14 cellular contexts compared by ENCODE assay signal in the genomic region with DNA sequence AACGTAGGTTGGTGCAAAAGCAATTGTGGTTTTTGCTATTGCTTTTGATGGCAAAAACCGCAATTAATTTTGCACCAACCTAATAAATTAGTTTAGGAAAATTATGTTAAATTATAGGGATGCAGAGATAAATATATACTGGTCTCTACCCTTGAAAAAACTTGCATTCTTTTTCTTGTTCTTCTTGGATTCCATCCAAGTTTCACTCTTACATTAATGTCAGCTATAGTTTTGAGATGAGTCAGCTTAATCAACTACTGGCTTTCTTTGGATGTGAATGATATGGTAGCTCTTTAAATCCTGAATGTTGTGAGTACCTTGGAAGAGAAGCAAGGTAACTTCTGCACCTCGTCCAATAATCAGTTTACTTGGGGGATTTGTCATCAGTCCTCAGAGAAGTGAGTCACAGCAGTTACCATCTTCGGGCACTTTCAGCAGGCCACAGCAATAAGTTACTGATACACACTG.
DNase-seq lines count a peak whose midpoint lies in the region; ATAC-seq and TF ChIP-seq lines count a peak whose summit lies in the region.
"Had no signal": no experiment of that assay in that cellular context is flagged by ENCODE, and none has a peak within 500 bp of the region (broad histone marks: within the 10 kb centered on the region; RNA-seq: fewer than 3 reads in every experiment).

No MANE protein-coding gene starts in this region.

- no peaks in the 10 kb centered on the region for H3F3A ChIP-seq in GM23248 (ENCODE audit: insufficient read depth)

- H3K4me2 ChIP-seq in GM23248 (ENCODE audit: unreplicated experiment): peak overlapping the region; percentile 16

- H4K20me1 ChIP-seq in GM23248 (ENCODE audit: insufficient read depth): no peaks in the 10 kb centered on the region

- ATAC-seq in left lobe of liver: no peak
- no peak for ATAC-seq in stimulated activated naive B cell treated with anti-CD40 and anti-IgM and Interleukin-4, amounts not matched to agents 10 μg/mL and 1 μg/mL and 100 μg/mL, for 72 hours (replicated peaks)
- ATAC-seq: natural killer cell, sciatic nerve had no signal

- H3K27ac Mint-ChIP-seq in stimulated activated naive B cell treated with anti-CD40 and anti-IgM and Interleukin-4, amounts not matched to agents 10 μg/mL and 1 μg/mL and 100 μg/mL, for 72 hours: no peak overlapping the region
- no peak overlapping the region for H3K27ac Mint-ChIP-seq in activated T-helper 1 cell treated with anti-CD3 and anti-CD28 coated beads, Interleukin-12 subunit alpha, Interleukin-12 subunit beta, Interleukin-2, Interleukin-4 antibody, amounts not matched to agents 30 ng/mL and 10 ng/mL and 1 ng/mL, durations not matched to agents 14 hours and 24 hours and 36 hours
- H3K27ac Mint-ChIP-seq: natural killer cell had no signal

- no peaks in the 10 kb centered on the region for H3K79me2 ChIP-seq in GM23248 (ENCODE audit: insufficient read depth)

- no peak overlapping the region for H3K4me3 Mint-ChIP-seq in stimulated activated naive B cell treated with anti-CD40 and anti-IgM and Interleukin-4, amounts not matched to agents 10 μg/mL and 1 μg/mL and 100 μg/mL, for 72 hours
- H3K4me3 Mint-ChIP-seq in activated T-helper 1 cell treated with anti-CD3 and anti-CD28 coated beads, Interleukin-12 subunit alpha, Interleukin-12 subunit beta, Interleukin-2, Interleukin-4 antibody, amounts not matched to agents 30 ng/mL and 10 ng/mL and 1 ng/mL, durations not matched to agents 14 hours and 24 hours and 36 hours: no peak overlapping the region
- H3K4me3 Mint-ChIP-seq: natural killer cell had no signal

- no peaks in the 10 kb centered on the region for H3K9me3 Mint-ChIP-seq in stimulated activated naive B cell treated with anti-CD40 and anti-IgM and Interleukin-4, amounts not matched to agents 10 μg/mL and 1 μg/mL and 100 μg/mL, for 72 hours
- H3K9me3 Mint-ChIP-seq in activated T-helper 1 cell treated with anti-CD3 and anti-CD28 coated beads, Interleukin-12 subunit alpha, Interleukin-12 subunit beta, Interleukin-2, Interleukin-4 antibody, amounts not matched to agents 30 ng/mL and 10 ng/mL and 1 ng/mL, durations not matched to agents 14 hours and 24 hours and 36 hours: no peaks in the 10 kb centered on the region
- H3K9me3 Mint-ChIP-seq: natural killer cell had no signal

- DNase-seq in AG10803 (ENCODE audit: low read depth) (peak; percentile 4), GM23248 (peak; percentile 38), RPMI7951 (ENCODE audit: low read depth) (peak; percentile 24), fibroblast of mammary gland (ENCODE audit: low read depth) (peak; percentile 34), left lobe of liver (ENCODE audit: low spot score) (no peak), NCI-H146 treated with DMSO at 0.1 percent for 48 hours (lab: John Stamatoyannopoulos, UW; ENCODE audit: unreplicated experiment) (no peak)
- no peak for DNase-seq in stimulated activated naive B cell treated with anti-CD40 and anti-IgM and Interleukin-4, amounts not matched to agents 10 μg/mL and 1 μg/mL and 100 μg/mL, for 72 hours
- DNase-seq in activated T-helper 1 cell treated with anti-CD3 and anti-CD28 coated beads, Interleukin-12 subunit alpha, Interleukin-12 subunit beta, Interleukin-2, Interleukin-4 antibody, amounts not matched to agents 30 ng/mL and 10 ng/mL and 1 ng/mL, durations not matched to agents 14 hours and 24 hours and 36 hours (ENCODE audit: low spot score): no peak
- DNase-seq: cortex of kidney, DMS79 treated with DMSO at 0.1 percent for 48 hours, natural killer cell, NCI-H446 treated with DMSO at 0.1 percent for 48 hours had no signal

- H3K27me3 ChIP-seq in GM23248 (replicated peaks; ENCODE audit: insufficient read depth): no peaks in the 10 kb centered on the region

- 60 to 63% methylated on average over 4 of the region's 4 CpGs for WGBS in GM23248 (ENCODE audit: low coverage in 1 of 2, low lambda C conversion rate in 2 of 2, missing lambda C conversion rate in 2 of 2), 2 experiments

- intact Hi-C loops in activated T-helper 1 cell treated with anti-CD3 and anti-CD28 coated beads, Interleukin-12 subunit alpha, Interleukin-12 subunit beta, Interleukin-2, Interleukin-4 antibody, amounts not matched to agents 30 ng/mL and 10 ng/mL and 1 ng/mL, durations not matched to agents 14 hours and 24 hours and 36 hours (cut with micrococcal nuclease): no loop called here

- in situ Hi-C loops in GM23248 (cut with MboI): no loop called here

- H3K36me3 Mint-ChIP-seq in stimulated activated naive B cell treated with anti-CD40 and anti-IgM and Interleukin-4, amounts not matched to agents 10 μg/mL and 1 μg/mL and 100 μg/mL, for 72 hours: no peaks in the 10 kb centered on the region
- no peaks in the 10 kb centered on the region for H3K36me3 Mint-ChIP-seq in activated T-helper 1 cell treated with anti-CD3 and anti-CD28 coated beads, Interleukin-12 subunit alpha, Interleukin-12 subunit beta, Interleukin-2, Interleukin-4 antibody, amounts not matched to agents 30 ng/mL and 10 ng/mL and 1 ng/mL, durations not matched to agents 14 hours and 24 hours and 36 hours (ENCODE audit: low read depth)
- H3K36me3 Mint-ChIP-seq: natural killer cell had no signal

- H3K27ac ChIP-seq in GM23248: no peak overlapping the region
- H3K27ac ChIP-seq: VCaP had no signal

- H3K36me3 ChIP-seq in GM23248 (ENCODE audit: low read depth): no peaks in the 10 kb centered on the region

- no peaks in the 10 kb centered on the region for H3K27me3 Mint-ChIP-seq in stimulated activated naive B cell treated with anti-CD40 and anti-IgM and Interleukin-4, amounts not matched to agents 10 μg/mL and 1 μg/mL and 100 μg/mL, for 72 hours
- H3K27me3 Mint-ChIP-seq in activated T-helper 1 cell treated with anti-CD3 and anti-CD28 coated beads, Interleukin-12 subunit alpha, Interleukin-12 subunit beta, Interleukin-2, Interleukin-4 antibody, amounts not matched to agents 30 ng/mL and 10 ng/mL and 1 ng/mL, durations not matched to agents 14 hours and 24 hours and 36 hours (ENCODE audit: insufficient read depth): no peaks in the 10 kb centered on the region

- H3K9me3 ChIP-seq in GM23248 (ENCODE audit: low read depth): no peaks in the 10 kb centered on the region

- H3K4me1 ChIP-seq in GM23248 (ENCODE audit: insufficient read depth): peaks cover 6% of the 10 kb centered on the region; the same call in 1 of the 2 replicates

- no peak for TF ChIP-seq CTCF in AG10803 (conservative IDR thresholded peaks at IDR 0.05; ENCODE audit: low read length)
- no peak for TF ChIP-seq CTCF in fibroblast of mammary gland (conservative IDR thresholded peaks at IDR 0.05; ENCODE audit: control insufficient read depth, insufficient read depth, low read depth, low read length)

- no peaks in the 10 kb centered on the region for H3K9me2 ChIP-seq in GM23248 (ENCODE audit: insufficient read depth)

- no peak overlapping the region for H2AFZ ChIP-seq in GM23248

- H3K4me3 ChIP-seq in AG10803 (ENCODE audit: low read length) (no peak overlapping the region), GM23248 (no peak overlapping the region), fibroblast of mammary gland (ENCODE audit: control insufficient read depth, low read depth, low read length) (no peak overlapping the region)

- no peak overlapping the region for H3K9ac ChIP-seq in GM23248

- peaks cover 9 to 22% of the 10 kb centered on the region in 2 donors for H3K4me1 Mint-ChIP-seq in stimulated activated naive B cell treated with anti-CD40 and anti-IgM and Interleukin-4, amounts not matched to agents 10 μg/mL and 1 μg/mL and 100 μg/mL, for 72 hours
- no peaks in the 10 kb centered on the region for H3K4me1 Mint-ChIP-seq in activated T-helper 1 cell treated with anti-CD3 and anti-CD28 coated beads, Interleukin-12 subunit alpha, Interleukin-12 subunit beta, Interleukin-2, Interleukin-4 antibody, amounts not matched to agents 30 ng/mL and 10 ng/mL and 1 ng/mL, durations not matched to agents 14 hours and 24 hours and 36 hours (ENCODE audit: low read depth)

Comparison
In these comparisons a context has a peak if more than half of its experiments do, and no peak if none do; other contexts are left out.
1. DNase-seq: peak in AG10803 (single experiment), GM23248 (single experiment), RPMI7951 (single experiment) and fibroblast of mammary gland (single experiment); none in left lobe of liver (single experiment), stimulated activated naive B cell treated with anti-CD40 and anti-IgM and Interleukin-4, amounts not matched to agents 10 μg/mL and 1 μg/mL and 100 μg/mL, for 72 hours (single experiment), NCI-H146 treated with DMSO at 0.1 percent for 48 hours (single experiment) and activated T-helper 1 cell treated with anti-CD3 and anti-CD28 coated beads, Interleukin-12 subunit alpha, Interleukin-12 subunit beta, Interleukin-2, Interleukin-4 antibody, amounts not matched to agents 30 ng/mL and 10 ng/mL and 1 ng/mL, durations not matched to agents 14 hours and 24 hours and 36 hours (single experiment).